Comparison of ENCODE assay signal across 15 cellular contexts in the genomic region with DNA sequence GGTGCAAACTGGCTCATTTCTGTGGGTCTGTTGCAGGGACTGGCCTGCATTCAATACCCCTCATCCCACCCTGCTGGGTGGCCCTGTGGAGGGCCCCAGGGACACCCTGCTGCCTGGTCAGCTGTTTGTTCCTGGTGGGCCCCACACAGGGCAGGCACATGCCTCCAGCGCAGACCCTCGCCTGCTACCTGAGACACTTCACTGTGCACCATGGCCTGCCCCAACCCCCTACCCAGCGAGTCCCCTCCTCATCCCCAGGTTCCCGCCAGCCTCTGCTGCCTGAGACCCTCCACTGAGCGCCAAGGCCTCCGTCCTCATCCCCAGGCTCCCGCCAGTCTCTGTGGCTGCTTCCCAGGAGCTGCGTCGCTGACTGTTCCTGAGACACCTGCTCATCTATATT. TPM values are rescaled to one million over a fixed set of nuclear protein-coding genes. Genes with fewer than 3 reads are reported as not detected.
"Had no signal": no experiment of that assay in that cellular context is flagged by ENCODE, and none has a peak within 500 bp of the region (broad histone marks: within the 10 kb centered on the region; RNA-seq: fewer than 3 reads in every experiment).

No MANE protein-coding gene starts in this region.

- H3K27me3 ChIP-seq: cardiac muscle cell, gastrocnemius medialis, right lobe of liver had no signal

- H3K27me3 Mint-ChIP-seq: stimulated activated naive CD8-positive, alpha-beta T cell treated with anti-CD3 and anti-CD28 coated beads, Interleukin-15, Interleukin-2, amounts not matched to agents 100 ng/mL and 50 ng/mL, for 24 hours had no signal

- H3K36me3 ChIP-seq: cardiac muscle cell, neutrophil, right lobe of liver, thoracic aorta had no signal

- H3K4me3 ChIP-seq: cardiac muscle cell, gastrocnemius medialis, right lobe of liver had no signal

- H3K4me3 Mint-ChIP-seq: activated naive CD4-positive, alpha-beta T cell treated with anti-CD3 and anti-CD28 coated beads for 36 hours; activated T-helper 1 cell treated with anti-CD3 and anti-CD28 coated beads, Interleukin-12 subunit alpha, Interleukin-12 subunit beta, Interleukin-2, Interleukin-4 antibody, amounts not matched to agents 30 ng/mL and 10 ng/mL and 1 ng/mL, durations not matched to agents 14 hours and 24 hours and 36 hours; stimulated activated naive CD8-positive, alpha-beta T cell treated with anti-CD3 and anti-CD28 coated beads, Interleukin-15, Interleukin-2, amounts not matched to agents 100 ng/mL and 50 ng/mL, for 24 hours had no signal

- H3K27ac ChIP-seq: cardiac muscle cell, neutrophil, right lobe of liver, thoracic aorta, VCaP had no signal

- ATAC-seq: gastrocnemius medialis had no signal

- FAIRE-seq: colon had no signal

- H3K9me3 ChIP-seq: gastrocnemius medialis, neutrophil, right lobe of liver, thoracic aorta had no signal

- DNase-seq: activated CD4-positive, alpha-beta T cell treated with anti-CD3 and anti-CD28 coated beads for 4 hours; activated naive CD4-positive, alpha-beta T cell treated with anti-CD3 and anti-CD28 coated beads for 36 hours; effector CD4-positive, alpha-beta T cell; gastrocnemius medialis; stimulated activated CD4-positive, alpha-beta T cell treated with anti-CD3 and anti-CD28 coated beads, Interleukin-1b, Interleukin-23, amount 100 ng/mL, for 48 hours; T-helper 9 cell had no signal

- H3K9me3 Mint-ChIP-seq: activated naive CD4-positive, alpha-beta T cell treated with anti-CD3 and anti-CD28 coated beads for 36 hours; activated T-helper 1 cell treated with anti-CD3 and anti-CD28 coated beads, Interleukin-12 subunit alpha, Interleukin-12 subunit beta, Interleukin-2, Interleukin-4 antibody, amounts not matched to agents 30 ng/mL and 10 ng/mL and 1 ng/mL, durations not matched to agents 14 hours and 24 hours and 36 hours; stimulated activated naive CD8-positive, alpha-beta T cell treated with anti-CD3 and anti-CD28 coated beads, Interleukin-15, Interleukin-2, amounts not matched to agents 100 ng/mL and 50 ng/mL, for 24 hours had no signal

- H3K27ac Mint-ChIP-seq: activated naive CD4-positive, alpha-beta T cell treated with anti-CD3 and anti-CD28 coated beads for 36 hours; activated T-helper 1 cell treated with anti-CD3 and anti-CD28 coated beads, Interleukin-12 subunit alpha, Interleukin-12 subunit beta, Interleukin-2, Interleukin-4 antibody, amounts not matched to agents 30 ng/mL and 10 ng/mL and 1 ng/mL, durations not matched to agents 14 hours and 24 hours and 36 hours; progenitor cell of endocrine pancreas; stimulated activated naive CD8-positive, alpha-beta T cell treated with anti-CD3 and anti-CD28 coated beads, Interleukin-15, Interleukin-2, amounts not matched to agents 100 ng/mL and 50 ng/mL, for 24 hours had no signal

RNA-seq across cellular contexts. Expression of gene GPER1, which starts 26.7 kb away (rescaled TPM):
- total RNA-seq: activated naive CD4-positive, alpha-beta T cell treated with anti-CD3 and anti-CD28 coated beads for 36 hours; activated T-helper 1 cell treated with anti-CD3 and anti-CD28 coated beads, Interleukin-12 subunit alpha, Interleukin-12 subunit beta, Interleukin-2, Interleukin-4 antibody, amounts not matched to agents 30 ng/mL and 10 ng/mL and 1 ng/mL, durations not matched to agents 14 hours and 24 hours and 36 hours had no signal
